In the genomic region with DNA sequence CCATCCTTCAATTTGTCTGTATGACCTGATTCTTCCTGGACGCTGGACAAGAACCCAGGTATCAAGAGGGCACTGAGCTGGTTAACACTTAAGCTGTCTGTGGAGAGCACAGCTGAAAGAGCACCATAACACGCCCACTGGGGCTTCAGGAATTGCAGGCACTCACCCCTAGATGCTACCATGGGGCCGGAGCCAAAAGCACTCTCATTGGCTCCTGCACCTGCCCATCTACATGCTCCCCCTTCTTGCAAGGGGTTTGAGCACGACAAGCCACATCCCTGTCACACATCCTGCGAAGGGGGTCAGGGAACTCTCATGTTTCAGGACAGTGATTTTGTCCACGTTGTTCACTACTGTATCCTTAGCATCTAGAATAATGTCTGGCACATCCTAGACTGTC, we compare ENCODE assay signal across 1 cellular context.
TF ChIP-seq lines count a peak whose summit lies in the region.

No MANE protein-coding gene starts in this region.

TF ChIP-seq in GM12878, 131 proteins besides CTCF, POLR2A, EP300 and RAD21:
- TF ChIP-seq BRCA1 (IDR thresholded peaks at IDR 0.05; ENCODE audit: low read depth, low read length) = no peak
- TF ChIP-seq, protein P1, sequence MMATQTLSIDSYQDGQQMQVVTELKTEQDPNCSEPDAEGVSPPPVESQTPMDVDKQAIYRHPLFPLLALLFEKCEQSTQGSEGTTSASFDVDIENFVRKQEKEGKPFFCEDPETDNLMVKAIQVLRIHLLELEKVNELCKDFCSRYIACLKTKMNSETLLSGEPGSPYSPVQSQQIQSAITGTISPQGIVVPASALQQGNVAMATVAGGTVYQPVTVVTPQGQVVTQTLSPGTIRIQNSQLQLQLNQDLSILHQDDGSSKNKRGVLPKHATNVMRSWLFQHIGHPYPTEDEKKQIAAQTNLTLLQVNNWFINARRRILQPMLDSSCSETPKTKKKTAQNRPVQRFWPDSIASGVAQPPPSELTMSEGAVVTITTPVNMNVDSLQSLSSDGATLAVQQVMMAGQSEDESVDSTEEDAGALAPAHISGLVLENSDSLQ (IDR thresholded peaks at IDR 0.05) = peak; percentile 34; the same call in 1 of the 2 replicates
- TF ChIP-seq, protein P2, sequence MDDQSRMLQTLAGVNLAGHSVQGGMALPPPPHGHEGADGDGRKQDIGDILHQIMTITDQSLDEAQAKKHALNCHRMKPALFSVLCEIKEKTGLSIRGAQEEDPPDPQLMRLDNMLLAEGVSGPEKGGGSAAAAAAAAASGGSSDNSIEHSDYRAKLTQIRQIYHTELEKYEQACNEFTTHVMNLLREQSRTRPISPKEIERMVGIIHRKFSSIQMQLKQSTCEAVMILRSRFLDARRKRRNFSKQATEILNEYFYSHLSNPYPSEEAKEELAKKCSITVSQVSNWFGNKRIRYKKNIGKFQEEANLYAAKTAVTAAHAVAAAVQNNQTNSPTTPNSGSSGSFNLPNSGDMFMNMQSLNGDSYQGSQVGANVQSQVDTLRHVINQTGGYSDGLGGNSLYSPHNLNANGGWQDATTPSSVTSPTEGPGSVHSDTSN (IDR thresholded peaks at IDR 0.05; ENCODE audit: insufficient replicate concordance, low read depth, low read length) = peak; percentile 8
